In genomic region chr10:86301431-86301830, GRCh38 we compare ENCODE assay signal across 22 cellular contexts.
"Had no signal": no experiment of that assay in that cellular context is flagged by ENCODE, and none has a peak within 500 bp of the region (broad histone marks: within the 10 kb centered on the region; RNA-seq: fewer than 3 reads in every experiment).

No MANE protein-coding gene starts in this region.

- H2AFZ ChIP-seq: neural progenitor cell, parathyroid adenoma had no signal

- H3K4me3 ChIP-seq: colonic mucosa, esophagus squamous epithelium, gastroesophageal sphincter, neural progenitor cell, psoas muscle, right lobe of liver had no signal

- H3K36me3 ChIP-seq: colonic mucosa, esophagus squamous epithelium, gastroesophageal sphincter, neural progenitor cell, right lobe of liver had no signal

- H3K27me3 ChIP-seq: colonic mucosa, esophagus squamous epithelium, neural progenitor cell, right lobe of liver had no signal

- DNase-seq: cerebellar nuclear complex; colonic mucosa; dermis blood vessel endothelial cell; esophagus squamous epithelium; foreskin fibroblast; immature natural killer cell; mammary epithelial cell; natural killer cell; nucleus accumbens; psoas muscle; retina; stimulated activated CD4-positive, alpha-beta T cell treated with anti-CD3 and anti-CD28 coated beads, Interleukin-2, amount 100 ng/mL, for 24 hours; stimulated activated CD4-positive, alpha-beta T cell treated with anti-CD3 and anti-CD28 coated beads, Interleukin-4, amount 100 ng/mL, for 4 hours; stimulated activated naive B cell treated with anti-CD40 and anti-IgM and Interleukin-4, amounts not matched to agents 10 μg/mL and 1 μg/mL and 100 μg/mL, for 72 hours; substantia nigra; trophoblast cell had no signal

- H3K79me2 ChIP-seq: parathyroid adenoma had no signal

- H3K27ac Mint-ChIP-seq: immature natural killer cell; mesothelial cell of epicardium; natural killer cell; neural progenitor cell; stimulated activated naive B cell treated with anti-CD40 and anti-IgM and Interleukin-4, amounts not matched to agents 10 μg/mL and 1 μg/mL and 100 μg/mL, for 72 hours had no signal

- H3K4me3 Mint-ChIP-seq: immature natural killer cell; mesothelial cell of epicardium; natural killer cell; neural progenitor cell; stimulated activated naive B cell treated with anti-CD40 and anti-IgM and Interleukin-4, amounts not matched to agents 10 μg/mL and 1 μg/mL and 100 μg/mL, for 72 hours; stimulated activated naive CD8-positive, alpha-beta T cell treated with anti-CD3 and anti-CD28 coated beads, Interleukin-15, amount 100 ng/mL, for 72 hours had no signal

- H3K27ac ChIP-seq: colonic mucosa, esophagus squamous epithelium, gastroesophageal sphincter, neural progenitor cell, parathyroid adenoma, psoas muscle, right lobe of liver had no signal

- H3K9me3 ChIP-seq: colonic mucosa, esophagus squamous epithelium, gastroesophageal sphincter, psoas muscle, right lobe of liver had no signal

- H3K4me1 Mint-ChIP-seq: immature natural killer cell; mesothelial cell of epicardium; natural killer cell; neural progenitor cell; stimulated activated naive B cell treated with anti-CD40 and anti-IgM and Interleukin-4, amounts not matched to agents 10 μg/mL and 1 μg/mL and 100 μg/mL, for 72 hours; stimulated activated naive CD8-positive, alpha-beta T cell treated with anti-CD3 and anti-CD28 coated beads, Interleukin-15, amount 100 ng/mL, for 72 hours had no signal

- H3K4me1 ChIP-seq: colonic mucosa, esophagus squamous epithelium, gastroesophageal sphincter, neural progenitor cell, parathyroid adenoma, psoas muscle, right lobe of liver had no signal

- H3K9ac ChIP-seq: neural progenitor cell, parathyroid adenoma had no signal

- ATAC-seq: gastroesophageal sphincter; natural killer cell; psoas muscle; right lobe of liver; stimulated activated naive B cell treated with anti-CD40 and anti-IgM and Interleukin-4, amounts not matched to agents 10 μg/mL and 1 μg/mL and 100 μg/mL, for 72 hours; stimulated activated naive CD8-positive, alpha-beta T cell treated with anti-CD3 and anti-CD28 coated beads, Interleukin-15, amount 100 ng/mL, for 72 hours had no signal

- H3K4me2 ChIP-seq: neural progenitor cell had no signal

- H3K36me3 Mint-ChIP-seq: immature natural killer cell; mesothelial cell of epicardium; natural killer cell; neural progenitor cell; stimulated activated naive B cell treated with anti-CD40 and anti-IgM and Interleukin-4, amounts not matched to agents 10 μg/mL and 1 μg/mL and 100 μg/mL, for 72 hours had no signal

- H3K9me3 Mint-ChIP-seq: mesothelial cell of epicardium; natural killer cell; neural progenitor cell; stimulated activated naive B cell treated with anti-CD40 and anti-IgM and Interleukin-4, amounts not matched to agents 10 μg/mL and 1 μg/mL and 100 μg/mL, for 72 hours; stimulated activated naive CD8-positive, alpha-beta T cell treated with anti-CD3 and anti-CD28 coated beads, Interleukin-15, amount 100 ng/mL, for 72 hours had no signal
